In genomic region chr2:201854221-201854801, GRCh38 we compare ENCODE assay signal across 11 cellular contexts. TPM values are rescaled to one million over a fixed set of nuclear protein-coding genes. Genes with fewer than 3 reads are reported as not detected.
DNase-seq lines count a peak whose midpoint lies in the region; ATAC-seq lines count a peak whose summit lies in the region.
"Had no signal": no experiment of that assay in that cellular context is flagged by ENCODE, and none has a peak within 500 bp of the region (broad histone marks: within the 10 kb centered on the region; RNA-seq: fewer than 3 reads in every experiment).

No MANE protein-coding gene starts in this region.

- no peaks in the 10 kb centered on the region for H3K9me3 Mint-ChIP-seq in activated T-cell treated with anti-CD3 and anti-CD28 coated beads, Interleukin-2, amount 50 U/mL, for 4 hours
- H3K9me3 Mint-ChIP-seq: activated T-helper 1 cell treated with anti-CD3 and anti-CD28 coated beads, Interleukin-12 subunit alpha, Interleukin-12 subunit beta, Interleukin-2, Interleukin-4 antibody, amounts not matched to agents 30 ng/mL and 10 ng/mL and 1 ng/mL, durations not matched to agents 14 hours and 24 hours and 36 hours; WTC11 had no signal

- ATAC-seq in activated T-cell treated with anti-CD3 and anti-CD28 coated beads, Interleukin-2, amount 50 U/mL, for 4 hours, result no peak
- ATAC-seq: WTC11 had no signal

- no peaks in the 10 kb centered on the region for H3K36me3 Mint-ChIP-seq in activated T-cell treated with anti-CD3 and anti-CD28 coated beads, Interleukin-2, amount 50 U/mL, for 4 hours (ENCODE audit: insufficient read depth)
- H3K36me3 Mint-ChIP-seq: WTC11 had no signal

- H3K27me3 Mint-ChIP-seq in activated T-cell treated with anti-CD3 and anti-CD28 coated beads, Interleukin-2, amount 50 U/mL, for 4 hours (ENCODE audit: low read depth), result peaks cover 23% of the 10 kb centered on the region

- DNase-seq in ACHN, result peak; percentile 95
- peak; percentile 97 for DNase-seq in HS-5 (ENCODE audit: low read depth)
- peak; percentile 98 for DNase-seq in amniotic epithelial cell (ENCODE audit: low read depth)
- peak; percentile 80 for DNase-seq in islet precursor cell
- DNase-seq in activated T-cell treated with anti-CD3 and anti-CD28 coated beads, Interleukin-2, amount 50 U/mL, for 4 hours, result no peak
- DNase-seq in NCI-H2107 (lab: John Stamatoyannopoulos, UW), result no peak
- DNase-seq in NCI-H1092 treated with DMSO at 0.1 percent for 48 hours (lab: John Stamatoyannopoulos, UW), result no peak
- DNase-seq in iPS-NIHi7 (ENCODE audit: extremely low spot score), result no peak
- DNase-seq: ovary had no signal

- peaks cover 10% of the 10 kb centered on the region for H3K4me1 Mint-ChIP-seq in activated T-cell treated with anti-CD3 and anti-CD28 coated beads, Interleukin-2, amount 50 U/mL, for 4 hours (ENCODE audit: low read depth)

- in situ Hi-C loops in ACHN (cut with HindIII; ENCODE audit: low pct_ligation_motif_present, low pct_unique_long_range_greater_than_20kb, low sequenced_read_pairs), result no loop called here

- H3K4me3 Mint-ChIP-seq in activated T-cell treated with anti-CD3 and anti-CD28 coated beads, Interleukin-2, amount 50 U/mL, for 4 hours, result no peak overlapping the region
- H3K4me3 Mint-ChIP-seq: activated T-helper 1 cell treated with anti-CD3 and anti-CD28 coated beads, Interleukin-12 subunit alpha, Interleukin-12 subunit beta, Interleukin-2, Interleukin-4 antibody, amounts not matched to agents 30 ng/mL and 10 ng/mL and 1 ng/mL, durations not matched to agents 14 hours and 24 hours and 36 hours; WTC11 had no signal

RNA-seq across cellular contexts. Expression of gene CDK15, which starts 48.0 kb away (rescaled TPM):
- total RNA-seq in activated T-cell treated with anti-CD3 and anti-CD28 coated beads, Interleukin-2, amount 50 U/mL, for 4 hours, result not detected
- total RNA-seq: activated T-helper 1 cell treated with anti-CD3 and anti-CD28 coated beads, Interleukin-12 subunit alpha, Interleukin-12 subunit beta, Interleukin-2, Interleukin-4 antibody, amounts not matched to agents 30 ng/mL and 10 ng/mL and 1 ng/mL, durations not matched to agents 14 hours and 24 hours and 36 hours; WTC11 had no signal

Comparison
In these comparisons a context has a peak if more than half of its experiments do, and no peak if none do; other contexts are left out.
1. DNase-seq: peak in ACHN (single experiment), HS-5 (single experiment), amniotic epithelial cell (single experiment) and islet precursor cell (single experiment); none in activated T-cell treated with anti-CD3 and anti-CD28 coated beads, Interleukin-2, amount 50 U/mL, for 4 hours (single experiment), NCI-H2107 (single experiment), NCI-H1092 treated with DMSO at 0.1 percent for 48 hours (single experiment) and iPS-NIHi7 (single experiment).